Comparison of ENCODE assay signal across 10 cellular contexts in genomic region chr19:13441810-13442512, GRCh38.
DNase-seq lines count a peak whose midpoint lies in the region; ATAC-seq and TF ChIP-seq lines count a peak whose summit lies in the region.
"Had no signal": no experiment of that assay in that cellular context is flagged by ENCODE, and none has a peak within 500 bp of the region (broad histone marks: within the 10 kb centered on the region; RNA-seq: fewer than 3 reads in every experiment).

No MANE protein-coding gene starts in this region.

- H3K4me1 Mint-ChIP-seq in CD8-positive, alpha-beta T cell (ENCODE audit: low read depth) = no peaks in the 10 kb centered on the region
- no peaks in the 10 kb centered on the region for H3K4me1 Mint-ChIP-seq in activated CD8-positive, alpha-beta T cell treated with anti-CD3 and anti-CD28 coated beads, Interleukin-2, amount 10 ng/mL, durations not matched to agents 7 days and 5 days (ENCODE audit: low read depth)
- H3K4me1 Mint-ChIP-seq in osteocyte (ENCODE audit: unreplicated experiment) = no peaks in the 10 kb centered on the region
- H3K4me1 Mint-ChIP-seq: activated naive CD4-positive, alpha-beta T cell treated with anti-CD3 and anti-CD28 coated beads, Interleukin-2, amount 50 U/mL, for 24 hours had no signal

- H3K27ac Mint-ChIP-seq in CD8-positive, alpha-beta T cell = no peak overlapping the region
- no peak overlapping the region for H3K27ac Mint-ChIP-seq in activated CD8-positive, alpha-beta T cell treated with anti-CD3 and anti-CD28 coated beads, Interleukin-2, amount 10 ng/mL, durations not matched to agents 7 days and 5 days
- H3K27ac Mint-ChIP-seq in osteocyte (ENCODE audit: unreplicated experiment) = no peak overlapping the region
- H3K27ac Mint-ChIP-seq: activated naive CD4-positive, alpha-beta T cell treated with anti-CD3 and anti-CD28 coated beads, Interleukin-2, amount 50 U/mL, for 24 hours had no signal

- H3K4me3 ChIP-seq in CD8-positive, alpha-beta T cell (ENCODE audit: low read depth, low read length) = no peak overlapping the region
- H3K4me3 ChIP-seq in LNCaP clone FGC (ENCODE audit: low read depth, low read length) = no peak overlapping the region
- H3K4me3 ChIP-seq in fibroblast of pulmonary artery (replicated peaks; ENCODE audit: low read depth, low read length) = no peak overlapping the region
- H3K4me3 ChIP-seq: skin epidermis had no signal

- H3K27ac ChIP-seq in CD8-positive, alpha-beta T cell (ENCODE audit: low read depth, low read length) = no peak overlapping the region
- H3K27ac ChIP-seq: skin epidermis had no signal

- no peaks in the 10 kb centered on the region for H3K36me3 Mint-ChIP-seq in CD8-positive, alpha-beta T cell
- H3K36me3 Mint-ChIP-seq in activated CD8-positive, alpha-beta T cell treated with anti-CD3 and anti-CD28 coated beads, Interleukin-2, amount 10 ng/mL, durations not matched to agents 7 days and 5 days (ENCODE audit: low read depth) = no peaks in the 10 kb centered on the region
- H3K36me3 Mint-ChIP-seq in osteocyte (ENCODE audit: unreplicated experiment) = no peaks in the 10 kb centered on the region
- H3K36me3 Mint-ChIP-seq: activated naive CD4-positive, alpha-beta T cell treated with anti-CD3 and anti-CD28 coated beads, Interleukin-2, amount 50 U/mL, for 24 hours had no signal

- no peaks in the 10 kb centered on the region for H3K4me1 ChIP-seq in CD8-positive, alpha-beta T cell (ENCODE audit: insufficient read depth, low read length)

- no peak overlapping the region for H3K4me3 Mint-ChIP-seq in CD8-positive, alpha-beta T cell
- no peak overlapping the region for H3K4me3 Mint-ChIP-seq in activated CD8-positive, alpha-beta T cell treated with anti-CD3 and anti-CD28 coated beads, Interleukin-2, amount 10 ng/mL, durations not matched to agents 7 days and 5 days
- H3K4me3 Mint-ChIP-seq in osteocyte (ENCODE audit: unreplicated experiment) = no peak overlapping the region
- H3K4me3 Mint-ChIP-seq: activated naive CD4-positive, alpha-beta T cell treated with anti-CD3 and anti-CD28 coated beads, Interleukin-2, amount 50 U/mL, for 24 hours had no signal

- DNase-seq in CD8-positive, alpha-beta T cell = peak; percentile 12 to 65 (median 36)
- DNase-seq in LNCaP clone FGC (ENCODE audit: low read depth) (peak; percentile 6), fibroblast of pulmonary artery (ENCODE audit: low read depth) (peak; percentile 59), DMS79 treated with DMSO at 0.1 percent for 48 hours (lab: John Stamatoyannopoulos, UW) (no peak), osteocyte (ENCODE audit: extremely low spot score, unreplicated experiment) (no peak)
- peak; percentile 70 for DNase-seq in activated CD8-positive, alpha-beta T cell treated with anti-CD3 and anti-CD28 coated beads, Interleukin-2, amount 10 ng/mL, durations not matched to agents 7 days and 5 days
- DNase-seq in stimulated activated CD8-positive, alpha-beta memory T cell treated with anti-CD3 and anti-CD28 coated beads, Interleukin-12 subunit alpha, Interleukin-12 subunit beta, amount 100 ng/mL, for 1 hour (ENCODE audit: low read depth) = peak; percentile 28

- no peaks in the 10 kb centered on the region for H3K9me3 ChIP-seq in CD8-positive, alpha-beta T cell (ENCODE audit: low read length)

- intact Hi-C loops in CD8-positive, alpha-beta T cell (cut with DNase I, micrococcal nuclease) = no loop called here

- CTCF ChIA-PET in CD8-positive, alpha-beta T cell (lab: Charles Lee) = no interaction called here
- CTCF ChIA-PET in activated CD8-positive, alpha-beta T cell treated with anti-CD3 and anti-CD28 coated beads, Interleukin-2, amount 10 ng/mL, durations not matched to agents 7 days and 5 days (lab: Charles Lee) = no interaction called here

- no peaks in the 10 kb centered on the region for H3K36me3 ChIP-seq in CD8-positive, alpha-beta T cell (ENCODE audit: insufficient read depth, low read length)

- peaks cover 23% of the 10 kb centered on the region for H3K27me3 Mint-ChIP-seq in CD8-positive, alpha-beta T cell (ENCODE audit: low read depth)
- no peaks in the 10 kb centered on the region for H3K27me3 Mint-ChIP-seq in activated CD8-positive, alpha-beta T cell treated with anti-CD3 and anti-CD28 coated beads, Interleukin-2, amount 10 ng/mL, durations not matched to agents 7 days and 5 days (ENCODE audit: low read depth)
- no peaks in the 10 kb centered on the region for H3K27me3 Mint-ChIP-seq in osteocyte (ENCODE audit: unreplicated experiment)

- no peak for TF ChIP-seq CTCF in CD8-positive, alpha-beta T cell (IDR thresholded peaks at IDR 0.05)
- no peak for TF ChIP-seq CTCF in LNCaP clone FGC (IDR thresholded peaks at IDR 0.05; ENCODE audit: control insufficient read depth, extremely low read depth, insufficient read depth)
- no peak for TF ChIP-seq CTCF in fibroblast of pulmonary artery (IDR thresholded peaks at IDR 0.05; ENCODE audit: low read length, missing control alignments)
- TF ChIP-seq CTCF in osteocyte (IDR thresholded peaks at IDR 0.05) = no peak

- no peaks in the 10 kb centered on the region for H3K9me3 Mint-ChIP-seq in CD8-positive, alpha-beta T cell
- no peaks in the 10 kb centered on the region for H3K9me3 Mint-ChIP-seq in activated CD8-positive, alpha-beta T cell treated with anti-CD3 and anti-CD28 coated beads, Interleukin-2, amount 10 ng/mL, durations not matched to agents 7 days and 5 days (ENCODE audit: insufficient read depth)
- peaks cover 13% of the 10 kb centered on the region for H3K9me3 Mint-ChIP-seq in osteocyte (ENCODE audit: unreplicated experiment)
- H3K9me3 Mint-ChIP-seq: activated naive CD4-positive, alpha-beta T cell treated with anti-CD3 and anti-CD28 coated beads, Interleukin-2, amount 50 U/mL, for 24 hours had no signal

- ATAC-seq in CD8-positive, alpha-beta T cell = no peak
- no peak for ATAC-seq in activated CD8-positive, alpha-beta T cell treated with anti-CD3 and anti-CD28 coated beads, Interleukin-2, amount 10 ng/mL, durations not matched to agents 7 days and 5 days
- no peak for ATAC-seq in HG02610 (IDR thresholded peaks at IDR 0.05; ENCODE audit: unreplicated experiment)

- POLR2A ChIA-PET in CD8-positive, alpha-beta T cell (lab: Charles Lee) = no interaction called here
- POLR2A ChIA-PET in activated CD8-positive, alpha-beta T cell treated with anti-CD3 and anti-CD28 coated beads, Interleukin-2, amount 10 ng/mL, durations not matched to agents 7 days and 5 days (lab: Charles Lee) = no interaction called here

- no peaks in the 10 kb centered on the region for H3K27me3 ChIP-seq in CD8-positive, alpha-beta T cell (ENCODE audit: insufficient read depth, low read length)

Comparison
In these comparisons a context has a peak if more than half of its experiments do, and no peak if none do; other contexts are left out.
1. DNase-seq: peak in CD8-positive, alpha-beta T cell (7 of 7), LNCaP clone FGC (single experiment), activated CD8-positive, alpha-beta T cell treated with anti-CD3 and anti-CD28 coated beads, Interleukin-2, amount 10 ng/mL, durations not matched to agents 7 days and 5 days (single experiment), fibroblast of pulmonary artery (single experiment) and stimulated activated CD8-positive, alpha-beta memory T cell treated with anti-CD3 and anti-CD28 coated beads, Interleukin-12 subunit alpha, Interleukin-12 subunit beta, amount 100 ng/mL, for 1 hour (single experiment); none in DMS79 treated with DMSO at 0.1 percent for 48 hours (single experiment) and osteocyte (single experiment).